8 cellular contexts compared by ENCODE assay signal in the genomic region with DNA sequence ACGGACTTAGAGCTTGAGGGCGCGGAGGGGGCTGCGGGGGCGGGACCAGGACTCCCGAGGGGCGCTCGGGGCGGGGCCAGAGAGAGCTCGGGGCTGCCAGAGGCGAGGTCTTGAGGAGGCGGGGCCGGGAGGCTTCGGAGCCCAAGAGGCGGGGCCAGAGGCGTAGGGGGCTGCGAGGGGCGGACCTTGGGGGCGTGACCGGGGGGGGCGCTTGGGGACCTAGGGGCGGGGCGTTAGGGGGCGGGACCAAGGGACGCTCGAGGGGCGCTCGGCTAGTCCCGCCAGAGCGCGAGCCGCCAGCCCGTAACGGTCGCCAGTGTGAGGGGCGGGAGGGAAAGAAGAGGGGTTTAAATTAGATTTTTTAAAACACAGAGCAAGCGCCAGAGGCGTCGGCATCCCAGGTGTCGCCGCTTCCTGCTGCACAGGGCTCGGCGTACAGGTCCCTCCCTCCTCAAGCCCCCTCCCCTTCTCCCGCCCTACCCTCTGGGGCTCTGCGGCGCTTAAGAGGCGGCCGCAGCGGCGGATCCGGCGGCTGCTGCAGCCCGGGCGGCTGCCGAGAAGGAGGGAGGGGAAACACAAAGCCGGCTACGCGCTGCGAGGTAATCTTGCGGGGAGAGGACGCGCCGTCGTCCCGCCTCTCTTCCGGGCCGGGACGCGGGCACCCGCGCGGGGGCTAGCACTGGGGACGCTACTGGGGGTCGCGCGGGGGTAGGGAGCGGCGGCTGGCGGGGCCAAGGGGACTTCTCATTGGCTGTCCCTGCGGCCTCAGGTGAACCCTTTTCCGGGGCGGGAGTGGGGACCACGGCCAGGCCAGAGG. TPM values are rescaled to one million over a fixed set of nuclear protein-coding genes. Genes with fewer than 3 reads are reported as not detected.
DNase-seq lines count a peak whose midpoint lies in the region; ATAC-seq and TF ChIP-seq lines count a peak whose summit lies in the region.

TSS of gene ADD3 (plus strand) at position 284 of the 817 bp plus-strand sequence. CDS start 92,670 bp downstream, outside the sequence.

- peak; percentile 83 for DNase-seq in DMS53 treated with DMSO at 0.1 percent for 48 hours (lab: John Stamatoyannopoulos, UW; ENCODE audit: unreplicated experiment)
- DNase-seq in RPMI7951 (ENCODE audit: low read depth) = peak; percentile 84
- peak; percentile 91 to 95 for DNase-seq in fibroblast of lung (ENCODE audit: low read depth in 2 of 2)
- DNase-seq in naive thymus-derived CD8-positive, alpha-beta T cell = peak; percentile 89 to 99 (median 94)
- DNase-seq in stimulated activated naive CD4-positive, alpha-beta T cell (lab: John Stamatoyannopoulos, UW) = peak; percentile 92 to 98 (median 94)

- H3K27ac Mint-ChIP-seq in activated T-helper 17 cell treated with anti-CD3 and anti-CD28 coated beads, Interleukin-2, amount 50 U/mL, for 72 hours = peak within 1 kb of the TSS; percentile 79
- H3K27ac Mint-ChIP-seq in naive thymus-derived CD8-positive, alpha-beta T cell = peak within 1 kb of the TSS in 8 of 10 donors; percentile 55 to 99 (median 96)

- peaks cover 4% of the 10 kb centered on the region for H3K4me1 ChIP-seq in fibroblast of lung (ENCODE audit: control insufficient read depth, extremely low read depth, insufficient read depth, low read length)

- H3K9me3 ChIP-seq in fibroblast of lung (ENCODE audit: control insufficient read depth, insufficient read depth, low read depth, low read length) = no peaks in the 10 kb centered on the region

- peak within 1 kb of the TSS; percentile 99 for H3K4me2 ChIP-seq in fibroblast of lung (ENCODE audit: extremely low read depth, insufficient read depth, low read length)

- ATAC-seq in GM21576 (IDR thresholded peaks at IDR 0.05; ENCODE audit: unreplicated experiment) = peak; percentile 68
- peak; percentile 56 for ATAC-seq in activated T-helper 17 cell treated with anti-CD3 and anti-CD28 coated beads, Interleukin-2, amount 50 U/mL, for 72 hours (replicated peaks)
- ATAC-seq in naive thymus-derived CD8-positive, alpha-beta T cell = peak; percentile 63 to 68

- H3K27me3 Mint-ChIP-seq in activated T-helper 17 cell treated with anti-CD3 and anti-CD28 coated beads, Interleukin-2, amount 50 U/mL, for 72 hours = no peaks in the 10 kb centered on the region
- no peaks in the 10 kb centered on the region for H3K27me3 Mint-ChIP-seq in naive thymus-derived CD8-positive, alpha-beta T cell

- peak within 1 kb of the TSS; percentile 75 to 94 (median 79) for H3K4me3 ChIP-seq in fibroblast of lung (replicated peaks in 1 of 4; ENCODE audit: control extremely low read depth in 1 of 4, insufficient read depth in 1 of 4, low read depth in 3 of 4, low read length in 4 of 4)

- no peaks in the 10 kb centered on the region for H3K9me3 Mint-ChIP-seq in activated T-helper 17 cell treated with anti-CD3 and anti-CD28 coated beads, Interleukin-2, amount 50 U/mL, for 72 hours
- no peaks in the 10 kb centered on the region for H3K9me3 Mint-ChIP-seq in naive thymus-derived CD8-positive, alpha-beta T cell

- H4K20me1 ChIP-seq in fibroblast of lung (ENCODE audit: control insufficient read depth, extremely low read depth, insufficient read depth, low read length) = no peaks in the 10 kb centered on the region

- no peak within 1 kb of the TSS for H3K4me3 Mint-ChIP-seq in activated T-helper 17 cell treated with anti-CD3 and anti-CD28 coated beads, Interleukin-2, amount 50 U/mL, for 72 hours
- H3K4me3 Mint-ChIP-seq in naive thymus-derived CD8-positive, alpha-beta T cell = peak within 1 kb of the TSS in 1 of 10 donors; percentile 100

- peaks cover 5% of the 10 kb centered on the region for H3K36me3 Mint-ChIP-seq in activated T-helper 17 cell treated with anti-CD3 and anti-CD28 coated beads, Interleukin-2, amount 50 U/mL, for 72 hours (ENCODE audit: low read depth)
- no peaks in the 10 kb centered on the region for H3K36me3 Mint-ChIP-seq in naive thymus-derived CD8-positive, alpha-beta T cell

- no peak for TF ChIP-seq CTCF in fibroblast of lung (conservative IDR thresholded peaks at IDR 0.05 in 1 of 2, IDR thresholded peaks at IDR 0.05 in 1 of 2; ENCODE audit: low read depth in 1 of 2, low read length in 2 of 2)

- H3K27ac ChIP-seq in fibroblast of lung (ENCODE audit: insufficient read depth, low read length) = peak within 1 kb of the TSS; percentile 89

- no peak for TF ChIP-seq RAD21 in Ishikawa (IDR thresholded peaks at IDR 0.05; ENCODE audit: low read depth)

- H3K27me3 ChIP-seq in fibroblast of lung (ENCODE audit: control insufficient read depth, insufficient read depth, low read length) = no peaks in the 10 kb centered on the region

- TF ChIP-seq EP300 in Ishikawa (IDR thresholded peaks at IDR 0.05; ENCODE audit: borderline replicate concordance) = no peak; the same call in 1 of the 2 replicates

- POLR2A ChIA-PET in naive thymus-derived CD8-positive, alpha-beta T cell (lab: Charles Lee) = interaction anchor here (0.6 to 5.3 kb wide), 21 partner anchors 12 to 795 kb away, joined by 3 to 87 read pairs (median 4); partner anchors contain the start of gene SMNDC1

- peak within 1 kb of the TSS; percentile 32 for H2AFZ ChIP-seq in fibroblast of lung (ENCODE audit: low read length)

- peak within 1 kb of the TSS; percentile 80 for H3K9ac ChIP-seq in fibroblast of lung (ENCODE audit: insufficient read depth, low read length)

- no peaks in the 10 kb centered on the region for H3K36me3 ChIP-seq in fibroblast of lung (ENCODE audit: control insufficient read depth, insufficient read depth, low read length)

- no peaks in the 10 kb centered on the region for H3K4me1 Mint-ChIP-seq in activated T-helper 17 cell treated with anti-CD3 and anti-CD28 coated beads, Interleukin-2, amount 50 U/mL, for 72 hours
- peaks cover 19 to 58% (median 42%) of the 10 kb centered on the region in 4 donors for H3K4me1 Mint-ChIP-seq in naive thymus-derived CD8-positive, alpha-beta T cell

- peaks cover 50% of the 10 kb centered on the region for H3K79me2 ChIP-seq in fibroblast of lung (ENCODE audit: control insufficient read depth, insufficient read depth, low read length)

TF ChIP-seq in Ishikawa, 13 proteins besides CTCF, POLR2A, EP300 and RAD21:
- TF ChIP-seq YY1 (IDR thresholded peaks at IDR 0.05; ENCODE audit: low read depth) (no peak), TCF12 (IDR thresholded peaks at IDR 0.05; ENCODE audit: low read depth) (no peak; the same call in 1 of the 2 replicates), CEBPB (IDR thresholded peaks at IDR 0.05) (no peak), USF1 (IDR thresholded peaks at IDR 0.05) (no peak), EGR1 (IDR thresholded peaks at IDR 0.05) (no peak; the same call in 1 of the 2 replicates), TEAD4 (IDR thresholded peaks at IDR 0.05) (no peak; the same call in 1 of the 2 replicates), FOXM1 (IDR thresholded peaks at IDR 0.05; ENCODE audit: borderline replicate concordance, low read depth) (no peak), MAX (IDR thresholded peaks at IDR 0.05) (peak; percentile 52; the same call in 1 of the 2 replicates), TAF1 (IDR thresholded peaks at IDR 0.05; ENCODE audit: low read depth) (peak; percentile 65; the same call in 1 of the 2 replicates), NFIC (IDR thresholded peaks at IDR 0.05) (peak; percentile 18; the same call in 1 of the 2 replicates), ZBTB7A (IDR thresholded peaks at IDR 0.05; ENCODE audit: low read depth) (peak; percentile 99), CREB1 (IDR thresholded peaks at IDR 0.05; ENCODE audit: low read depth) (no peak)
- TF ChIP-seq, protein P1, sequence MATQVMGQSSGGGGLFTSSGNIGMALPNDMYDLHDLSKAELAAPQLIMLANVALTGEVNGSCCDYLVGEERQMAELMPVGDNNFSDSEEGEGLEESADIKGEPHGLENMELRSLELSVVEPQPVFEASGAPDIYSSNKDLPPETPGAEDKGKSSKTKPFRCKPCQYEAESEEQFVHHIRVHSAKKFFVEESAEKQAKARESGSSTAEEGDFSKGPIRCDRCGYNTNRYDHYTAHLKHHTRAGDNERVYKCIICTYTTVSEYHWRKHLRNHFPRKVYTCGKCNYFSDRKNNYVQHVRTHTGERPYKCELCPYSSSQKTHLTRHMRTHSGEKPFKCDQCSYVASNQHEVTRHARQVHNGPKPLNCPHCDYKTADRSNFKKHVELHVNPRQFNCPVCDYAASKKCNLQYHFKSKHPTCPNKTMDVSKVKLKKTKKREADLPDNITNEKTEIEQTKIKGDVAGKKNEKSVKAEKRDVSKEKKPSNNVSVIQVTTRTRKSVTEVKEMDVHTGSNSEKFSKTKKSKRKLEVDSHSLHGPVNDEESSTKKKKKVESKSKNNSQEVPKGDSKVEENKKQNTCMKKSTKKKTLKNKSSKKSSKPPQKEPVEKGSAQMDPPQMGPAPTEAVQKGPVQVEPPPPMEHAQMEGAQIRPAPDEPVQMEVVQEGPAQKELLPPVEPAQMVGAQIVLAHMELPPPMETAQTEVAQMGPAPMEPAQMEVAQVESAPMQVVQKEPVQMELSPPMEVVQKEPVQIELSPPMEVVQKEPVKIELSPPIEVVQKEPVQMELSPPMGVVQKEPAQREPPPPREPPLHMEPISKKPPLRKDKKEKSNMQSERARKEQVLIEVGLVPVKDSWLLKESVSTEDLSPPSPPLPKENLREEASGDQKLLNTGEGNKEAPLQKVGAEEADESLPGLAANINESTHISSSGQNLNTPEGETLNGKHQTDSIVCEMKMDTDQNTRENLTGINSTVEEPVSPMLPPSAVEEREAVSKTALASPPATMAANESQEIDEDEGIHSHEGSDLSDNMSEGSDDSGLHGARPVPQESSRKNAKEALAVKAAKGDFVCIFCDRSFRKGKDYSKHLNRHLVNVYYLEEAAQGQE (IDR thresholded peaks at IDR 0.05; ENCODE audit: low read depth) = no peak

RNA-seq across cellular contexts. Expression of gene ADD3, which starts in this region (rescaled TPM):
- total RNA-seq in RPMI7951 (2014; rRNA removed; shearing (Covaris generic)) = 43.9 and 294 TPM in 2 replicates
- 100 to 1,000 TPM; 115 to 119 TPM for total RNA-seq in activated T-helper 17 cell treated with anti-CD3 and anti-CD28 coated beads, Interleukin-2, amount 50 U/mL, for 72 hours
- 93.0 and 114 TPM in 2 replicates for total RNA-seq in fibroblast of lung
- 213 and 416 TPM in 2 replicates for polyA plus RNA-seq in fibroblast of lung
- 55.8 and 93.0 TPM in 2 replicates for polyA plus RNA-seq in fibroblast of lung (2012)
- 37.9 and 48.3 TPM in 2 replicates for polyA minus RNA-seq in fibroblast of lung (ENCODE audit: low replicate concordance)
- total RNA-seq in naive thymus-derived CD8-positive, alpha-beta T cell = 100 to 1,000 TPM; 332 to 358 TPM
- 100 to 1,000 TPM; 356 to 405 (median 359) TPM for polyA plus RNA-seq in naive thymus-derived CD8-positive, alpha-beta T cell

Comparison
In these comparisons a context has a peak if more than half of its experiments do, and no peak if none do; other contexts are left out.
1. Peak in every context shown above with its lines: DNase-seq, ATAC-seq, H3K4me3 ChIP-seq and H3K27ac ChIP-seq.